Comparison of ENCODE assay signal across 8 cellular contexts in genomic region chr19:43826787-43827754, GRCh38. TPM values are rescaled to one million over a fixed set of nuclear protein-coding genes. Genes with fewer than 3 reads are reported as not detected.
DNase-seq lines count a peak whose midpoint lies in the region; ATAC-seq and TF ChIP-seq lines count a peak whose summit lies in the region.

TSS of gene ZNF283 (plus strand) at chr19:43827321. CDS start at chr19:43833505, 6,184 bp downstream.

- 15 to 24% methylated on average over 25 to 33 of the region's 46 CpGs for WGBS in esophagus squamous epithelium, 2 donors

- CTCF ChIA-PET in PC-3 (lab: Charles Lee): no interaction called here

- no peak for TF ChIP-seq CTCF in CD14-positive monocyte (IDR thresholded peaks at IDR 0.05)
- TF ChIP-seq CTCF in PC-3 (conservative IDR thresholded peaks at IDR 0.05; ENCODE audit: low read depth, low read length): no peak
- TF ChIP-seq CTCF in esophagus squamous epithelium (IDR thresholded peaks at IDR 0.05): no peak

- ATAC-seq in GM19455 (IDR thresholded peaks at IDR 0.05; ENCODE audit: unreplicated experiment) (peak; percentile 88), PC-3 (peak; percentile 80)

- H3K36me3 Mint-ChIP-seq in CD14-positive monocyte: peaks cover 23 to 32% of the 10 kb centered on the region in 2 donors
- H3K36me3 Mint-ChIP-seq in activated T-cell treated with anti-CD3 and anti-CD28 coated beads, Interleukin-2, amount 50 U/mL, for 24 hours (ENCODE audit: low read depth): peaks cover 53% of the 10 kb centered on the region

- BruUV-seq in PC-3 (replicated peaks; lab: Mats Ljungman, UMichigan): no TSS peak

- H3K4me1 Mint-ChIP-seq in CD14-positive monocyte: peaks cover 15% of the 10 kb centered on the region
- peaks cover 20% of the 10 kb centered on the region for H3K4me1 Mint-ChIP-seq in activated T-cell treated with anti-CD3 and anti-CD28 coated beads, Interleukin-2, amount 50 U/mL, for 24 hours (ENCODE audit: low read depth)

- H3K9me3 ChIP-seq in PC-3 (ENCODE audit: low read length) (no peaks in the 10 kb centered on the region), esophagus squamous epithelium (peaks cover 0 to 5% (median 0%) of the 10 kb centered on the region in 3 donors), muscle layer of colon (ENCODE audit: low read length) (no peaks in the 10 kb centered on the region)

- TF ChIP-seq POLR2A in esophagus squamous epithelium (IDR thresholded peaks at IDR 0.05): no peak

- H3K27me3 ChIP-seq in PC-3 (ENCODE audit: low read length) (no peaks in the 10 kb centered on the region), esophagus squamous epithelium (peaks cover 0 to 7% (median 0%) of the 10 kb centered on the region in 4 donors), muscle layer of colon (ENCODE audit: control insufficient read depth in 1 of 2, insufficient read depth in 2 of 2, low read length in 2 of 2) (no peaks in the 10 kb centered on the region)

- no peaks in the 10 kb centered on the region for H3K9me2 ChIP-seq in PC-3 (replicated peaks; ENCODE audit: low read length)

- H3K4me3 ChIP-seq in PC-3 (ENCODE audit: low read length) (peak within 1 kb of the TSS; percentile 68), esophagus squamous epithelium (peak within 1 kb of the TSS; percentile 49 to 72 (median 66)), muscle layer of colon (ENCODE audit: low read depth in 1 of 2, low read length in 2 of 2) (peak within 1 kb of the TSS; percentile 73 to 76)

- H2AFZ ChIP-seq in PC-3 (ENCODE audit: low read length): peak within 1 kb of the TSS; percentile 66

- peak within 1 kb of the TSS; percentile 86 for H3K4me2 ChIP-seq in PC-3 (ENCODE audit: low read length)

- H3K36me3 ChIP-seq in PC-3 (ENCODE audit: low read depth, low read length): peaks cover 19% of the 10 kb centered on the region
- H3K36me3 ChIP-seq in esophagus squamous epithelium: peaks cover 0 to 38% (median 4%) of the 10 kb centered on the region in 3 donors
- H3K36me3 ChIP-seq in muscle layer of colon (ENCODE audit: insufficient read depth, low read length): peaks cover 11% of the 10 kb centered on the region

- POLR2A ChIA-PET in PC-3 (lab: Charles Lee; ENCODE audit: unreplicated experiment): no interaction called here

- peak within 1 kb of the TSS; percentile 51 for H3K9ac ChIP-seq in PC-3 (ENCODE audit: low read length)
- H3K9ac ChIP-seq in muscle layer of colon (ENCODE audit: low read length): peak within 1 kb of the TSS; percentile 18

- peak within 1 kb of the TSS; percentile 17 to 91 (median 60) for H3K27ac Mint-ChIP-seq in CD14-positive monocyte
- H3K27ac Mint-ChIP-seq in activated T-cell treated with anti-CD3 and anti-CD28 coated beads, Interleukin-2, amount 50 U/mL, for 24 hours: peak within 1 kb of the TSS; percentile 87

- DNase-seq in CD14-positive monocyte (ENCODE audit: low spot score) (peak; percentile 69), HuH-7.5 (ENCODE audit: low spot score) (peak; percentile 73), PC-3 (peak; percentile 68), esophagus squamous epithelium (lab: John Stamatoyannopoulos, UW) (peak; percentile 32)
- peak; percentile 91 for DNase-seq in activated T-cell treated with anti-CD3 and anti-CD28 coated beads, Interleukin-2, amount 50 U/mL, for 24 hours
- DNase-seq in stimulated activated CD8-positive, alpha-beta memory T cell treated with anti-CD3 and anti-CD28 coated beads, Interleukin-4, amount 100 ng/mL, for 48 hours: peak; percentile 91

- H3K27ac ChIP-seq in PC-3 (ENCODE audit: low read length) (no peak within 1 kb of the TSS), esophagus squamous epithelium (peak within 1 kb of the TSS; percentile 74 to 84 (median 77)), muscle layer of colon (ENCODE audit: low read depth, low read length) (peak within 1 kb of the TSS; percentile 27)

- peaks cover 11 to 27% (median 13%) of the 10 kb centered on the region in 3 donors for H3K27me3 Mint-ChIP-seq in CD14-positive monocyte (ENCODE audit: low read depth in 3 of 3)
- H3K27me3 Mint-ChIP-seq in activated T-cell treated with anti-CD3 and anti-CD28 coated beads, Interleukin-2, amount 50 U/mL, for 24 hours: peaks cover 4% of the 10 kb centered on the region

- H3F3A ChIP-seq in PC-3 (ENCODE audit: low read length, unreplicated experiment): no peaks in the 10 kb centered on the region

- H3K79me2 ChIP-seq in PC-3 (ENCODE audit: low read length): 0 out of 2 replicates have a peak, but pooled peaks cover 6% of the 10 kb centered on the region

- H3K4me3 Mint-ChIP-seq in CD14-positive monocyte: peak within 1 kb of the TSS; percentile 90 to 93
- H3K4me3 Mint-ChIP-seq in activated T-cell treated with anti-CD3 and anti-CD28 coated beads, Interleukin-2, amount 50 U/mL, for 24 hours: peak within 1 kb of the TSS; percentile 88

- H3K9me3 Mint-ChIP-seq in CD14-positive monocyte: peaks cover 8 to 43% (median 34%) of the 10 kb centered on the region in 7 donors
- peaks cover 25% of the 10 kb centered on the region for H3K9me3 Mint-ChIP-seq in activated T-cell treated with anti-CD3 and anti-CD28 coated beads, Interleukin-2, amount 50 U/mL, for 24 hours

- H4K20me1 ChIP-seq in PC-3 (ENCODE audit: low read length): no peaks in the 10 kb centered on the region

- intact Hi-C loops in CD14-positive monocyte (cut with micrococcal nuclease) (loop anchor here (5.0 to 10.0 kb wide), 4 partner anchors 108 to 268 kb away; partner anchors contain the start of genes ZNF45 (in 2 of the 2), ZNF224 (in 1 of the 2) and ZNF284 (in 1 of the 2)), PC-3 (cut with micrococcal nuclease) (no loop called here), esophagus squamous epithelium (cut with DNase I) (no loop called here)

- H3K4me1 ChIP-seq in PC-3 (ENCODE audit: insufficient read depth, low read length) (no peaks in the 10 kb centered on the region), esophagus squamous epithelium (peaks cover 4 to 16% (median 4%) of the 10 kb centered on the region in 3 donors), muscle layer of colon (ENCODE audit: insufficient read depth, low read length) (peaks cover 6% of the 10 kb centered on the region)

RNA-seq across cellular contexts. Expression of gene ZNF283, which starts in this region (rescaled TPM):
- 1 to 10 TPM in 1 of 2 donors, under 1 TPM in 1; 0.80 to 2.5 TPM for polyA plus RNA-seq in CD14-positive monocyte
- 3.0 and 4.0 TPM in 2 replicates for total RNA-seq in PC-3 (2014; rRNA removed)
- total RNA-seq in esophagus squamous epithelium: 10 to 100 TPM in 1 of 4 donors, 1 to 10 TPM in 3; 1.5 to 19.1 (median 6.5) TPM

Comparison
In these comparisons a context has a peak if more than half of its experiments do, and no peak if none do; other contexts are left out.
1. DNase-seq: peak in every context shown above with its lines; median percentile 91 in activated T-cell treated with anti-CD3 and anti-CD28 coated beads, Interleukin-2, amount 50 U/mL, for 24 hours; 91 in stimulated activated CD8-positive, alpha-beta memory T cell treated with anti-CD3 and anti-CD28 coated beads, Interleukin-4, amount 100 ng/mL, for 48 hours; 73 in HuH-7.5; 69 in CD14-positive monocyte; 68 in PC-3; 32 in esophagus squamous epithelium.
2. intact Hi-C loops: an anchor here in CD14-positive monocyte (5.0 to 10.0 kb wide); none called in PC-3 and esophagus squamous epithelium.